ENCODE assay signal across 19 cellular contexts in the genomic region with DNA sequence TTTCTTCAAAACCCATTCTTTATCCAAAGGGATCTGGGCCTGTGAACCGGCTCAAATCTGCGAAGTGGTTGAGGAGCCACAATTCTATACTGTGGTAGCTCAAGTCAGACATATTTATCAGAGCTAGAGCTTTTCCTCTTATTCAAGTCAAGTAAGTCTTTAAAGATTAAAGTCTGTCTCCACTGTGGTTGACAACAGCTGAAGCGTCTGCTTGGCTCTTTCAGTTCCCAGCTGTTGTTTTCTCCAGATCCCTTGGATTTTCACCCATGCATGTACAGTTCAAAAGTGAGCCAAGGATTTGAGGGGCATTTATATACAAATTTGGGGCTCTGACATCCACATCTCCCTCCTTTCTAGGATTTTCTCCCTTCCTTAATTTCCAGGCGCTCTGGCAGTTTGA.
A peak's percentile ranks its signal among the peaks of the same experiment; 100 is the strongest.
DNase-seq lines count a peak whose midpoint lies in the region; ATAC-seq and TF ChIP-seq lines count a peak whose summit lies in the region.
"Had no signal": no experiment of that assay in that cellular context is flagged by ENCODE, and none has a peak within 500 bp of the region (broad histone marks: within the 10 kb centered on the region; RNA-seq: fewer than 3 reads in every experiment).

No MANE protein-coding gene starts in this region.

- H3K27me3 Mint-ChIP-seq in nephron (ENCODE audit: low read depth), result peaks cover 7% of the 10 kb centered on the region

- no peak for ATAC-seq in GM18520 (IDR thresholded peaks at IDR 0.05; ENCODE audit: unreplicated experiment)
- ATAC-seq: GM12878 had no signal

- peaks cover 10% of the 10 kb centered on the region for H3K4me1 Mint-ChIP-seq in nephron

- H3K27ac Mint-ChIP-seq in nephron, result peak overlapping the region; percentile 10 to 49 (median 46)

- H3K36me3 Mint-ChIP-seq in nephron (ENCODE audit: low read depth), result no peaks in the 10 kb centered on the region
- H3K36me3 Mint-ChIP-seq: CD4-positive, alpha-beta memory T cell had no signal

- H3K4me3 Mint-ChIP-seq in nephron, result no peak overlapping the region
- H3K4me3 Mint-ChIP-seq: CD4-positive, alpha-beta memory T cell had no signal

- TF ChIP-seq CTCF in nephron (IDR thresholded peaks at IDR 0.05; ENCODE audit: unreplicated experiment in 3 of 3), result no peak

- no peaks in the 10 kb centered on the region for H3K9me3 Mint-ChIP-seq in nephron

- DNase-seq in DMS 273 (lab: John Stamatoyannopoulos, UW; ENCODE audit: unreplicated experiment), result peak; percentile 17
- no peak for DNase-seq in DMS 273 treated with DMSO at 0.1 percent for 48 hours (lab: John Stamatoyannopoulos, UW)
- DNase-seq in NCI-H82 treated with DMSO at 0.1 percent for 48 hours (lab: John Stamatoyannopoulos, UW; ENCODE audit: unreplicated experiment), result peak; percentile 60
- no peak for DNase-seq in MV-4-11 (lab: John Stamatoyannopoulos, UW)
- DNase-seq in stimulated activated CD4-positive, alpha-beta T cell treated with anti-CD3 and anti-CD28 coated beads, Interleukin-4, amount 100 ng/mL, for 24 hours, result no peak
- no peak for DNase-seq in NCI-H1092 treated with DMSO at 0.1 percent for 48 hours (lab: John Stamatoyannopoulos, UW)
- DNase-seq: CD4-positive, alpha-beta memory T cell; GOT3; HCEC 1CT; KG1; NCI-H1694; NCI-H2081; NCI-H2171 treated with DMSO at 0.1 percent for 48 hours; NCI-H526 treated with DMSO at 0.1 percent for 48 hours; SHP77 treated with DMSO at 0.1 percent for 48 hours; SK-N-SH had no signal

Comparison
In these comparisons a context has a peak if more than half of its experiments do, and no peak if none do; other contexts are left out.
1. DNase-seq: peak in DMS 273 (single experiment) and NCI-H82 treated with DMSO at 0.1 percent for 48 hours (single experiment); none in DMS 273 treated with DMSO at 0.1 percent for 48 hours (single experiment), MV-4-11 (single experiment), stimulated activated CD4-positive, alpha-beta T cell treated with anti-CD3 and anti-CD28 coated beads, Interleukin-4, amount 100 ng/mL, for 24 hours (single experiment) and NCI-H1092 treated with DMSO at 0.1 percent for 48 hours (single experiment).